Comparison of ENCODE assay signal across 36 cellular contexts in the genomic region with DNA sequence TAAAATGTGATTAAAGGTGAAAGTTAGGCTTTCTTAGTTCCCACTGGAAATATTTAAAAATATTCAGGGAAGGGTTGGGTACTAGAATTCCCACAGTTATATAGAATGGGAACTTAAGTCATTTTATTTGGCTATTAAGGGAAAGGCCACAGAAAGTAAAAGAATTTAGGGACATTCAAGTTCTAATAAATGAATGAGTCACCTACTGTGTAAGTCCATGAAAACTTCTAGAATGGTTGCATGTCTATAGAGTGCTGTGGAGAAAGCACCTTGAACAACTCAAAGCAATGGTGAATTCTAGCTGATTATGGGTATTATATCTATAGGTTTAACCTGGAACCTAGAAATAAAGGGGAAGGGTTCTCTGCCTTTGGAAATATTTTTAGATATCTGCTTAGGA. TPM values are rescaled to one million over a fixed set of nuclear protein-coding genes. Genes with fewer than 3 reads are reported as not detected.
"Had no signal": no experiment of that assay in that cellular context is flagged by ENCODE, and none has a peak within 500 bp of the region (broad histone marks: within the 10 kb centered on the region; RNA-seq: fewer than 3 reads in every experiment).

No MANE protein-coding gene starts in this region.

- H3K4me2 ChIP-seq: KMS-11 had no signal

- H3K4me3 ChIP-seq: MG63 had no signal

- H3K36me3 ChIP-seq: MG63 had no signal

- DNase-seq: Karpas-422, Kasumi-1, MG63, MM.1S, MV-4-11, NCI-H1048, NCI-H1092, NCI-H1092 treated with DMSO at 0.1 percent for 48 hours, NCI-H1105, NCI-H1105 treated with DMSO at 0.1 percent for 48 hours, NCI-H1417, NCI-H1417 treated with DMSO at 0.1 percent for 48 hours, NCI-H1436, NCI-H1436 treated with DMSO at 0.1 percent for 48 hours, NCI-H146, NCI-H1694, NCI-H1694 treated with DMSO at 0.1 percent for 48 hours, NCI-H187, NCI-H187 treated with DMSO at 0.1 percent for 48 hours, NCI-H1930, NCI-H2029, NCI-H2029 treated with DMSO at 0.1 percent for 48 hours, NCI-H2081, NCI-H2081 treated with DMSO at 0.1 percent for 48 hours, NCI-H2107, NCI-H2171, NCI-H2171 treated with DMSO at 0.1 percent for 48 hours, NCI-H2227 treated with DMSO at 0.1 percent for 48 hours, NCI-H226, NCI-H345, NCI-H446, NCI-H446 treated with DMSO at 0.1 percent for 48 hours, NCI-H510A, NCI-H510A treated with DMSO at 0.1 percent for 48 hours had no signal

- H3K9ac ChIP-seq: KMS-11 had no signal

- H3K27ac ChIP-seq: KMS-11 had no signal

- H3K27me3 ChIP-seq: MG63 had no signal

- H3K9me3 ChIP-seq: MG63 had no signal

RNA-seq across cellular contexts. Expression of a gene that starts 28.1 kb away (rescaled TPM):
- total RNA-seq: MCF 10A had no signal
